In the genomic region with DNA sequence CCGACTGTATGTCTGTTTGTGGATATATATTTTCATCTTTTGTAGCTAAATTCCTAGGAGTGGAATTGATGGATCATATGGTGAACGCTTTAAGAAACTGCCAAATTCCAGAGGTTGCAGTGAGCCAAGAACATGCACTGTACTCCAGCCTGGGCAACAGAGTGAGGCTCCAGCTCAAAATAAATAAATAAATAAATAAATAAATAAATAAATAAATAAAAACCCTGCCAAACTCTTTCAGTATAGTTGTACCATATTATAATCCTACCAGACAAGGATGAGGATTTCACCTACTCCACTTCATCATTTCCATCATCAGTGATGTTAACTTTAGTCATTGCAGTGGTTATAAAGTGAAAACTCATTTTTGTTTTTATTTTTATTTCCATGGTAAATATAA, we compare ENCODE assay signal across 35 cellular contexts.
"Had no signal": no experiment of that assay in that cellular context is flagged by ENCODE, and none has a peak within 500 bp of the region (broad histone marks: within the 10 kb centered on the region; RNA-seq: fewer than 3 reads in every experiment).

No MANE protein-coding gene starts in this region.

- H3K36me3 ChIP-seq: MG63 had no signal

- DNase-seq: Karpas-422, Kasumi-1, MG63, MM.1S, MV-4-11, NCI-H1048, NCI-H1092, NCI-H1092 treated with DMSO at 0.1 percent for 48 hours, NCI-H1105, NCI-H1105 treated with DMSO at 0.1 percent for 48 hours, NCI-H1417, NCI-H1417 treated with DMSO at 0.1 percent for 48 hours, NCI-H1436, NCI-H1436 treated with DMSO at 0.1 percent for 48 hours, NCI-H146, NCI-H1694, NCI-H1694 treated with DMSO at 0.1 percent for 48 hours, NCI-H187, NCI-H187 treated with DMSO at 0.1 percent for 48 hours, NCI-H1930, NCI-H2029, NCI-H2029 treated with DMSO at 0.1 percent for 48 hours, NCI-H2081, NCI-H2081 treated with DMSO at 0.1 percent for 48 hours, NCI-H2107, NCI-H2171, NCI-H2171 treated with DMSO at 0.1 percent for 48 hours, NCI-H2227 treated with DMSO at 0.1 percent for 48 hours, NCI-H226, NCI-H345, NCI-H446, NCI-H446 treated with DMSO at 0.1 percent for 48 hours, NCI-H510A, NCI-H510A treated with DMSO at 0.1 percent for 48 hours, NCI-H524 had no signal

- H3K4me3 ChIP-seq: MG63 had no signal
